Comparison of ENCODE assay signal across 28 cellular contexts in genomic region chr3:128313181-128313725, GRCh38.
DNase-seq lines count a peak whose midpoint lies in the region; ATAC-seq and TF ChIP-seq lines count a peak whose summit lies in the region.
"Had no signal": no experiment of that assay in that cellular context is flagged by ENCODE, and none has a peak within 500 bp of the region (broad histone marks: within the 10 kb centered on the region; RNA-seq: fewer than 3 reads in every experiment).

No MANE protein-coding gene starts in this region.

- H3K4me3 ChIP-seq in tibial nerve = no peak overlapping the region
- H3K4me3 ChIP-seq: dorsolateral prefrontal cortex, gastroesophageal sphincter, GM12878, thyroid gland had no signal

- TF ChIP-seq POLR2A in tibial nerve (IDR thresholded peaks at IDR 0.05) = no peak

- TF ChIP-seq CTCF in tibial nerve (IDR thresholded peaks at IDR 0.05) = no peak

- peaks cover 0 to 33% (median 0%) of the 10 kb centered on the region in 3 donors for H3K36me3 ChIP-seq in tibial nerve
- H3K36me3 ChIP-seq: thyroid gland had no signal

- no peaks in the 10 kb centered on the region for H3K9me3 ChIP-seq in tibial nerve
- H3K9me3 ChIP-seq: gastroesophageal sphincter, thyroid gland had no signal

- 93 to 94% methylated on average over 4 to 5 of the region's 5 CpGs for WGBS in tibial nerve, 2 donors

- peak overlapping the region in 6 of 10 donors; percentile 15 to 70 (median 48) for H3K27ac Mint-ChIP-seq in naive thymus-derived CD8-positive, alpha-beta T cell
- H3K27ac Mint-ChIP-seq: activated T-helper 1 cell treated with anti-CD3 and anti-CD28 coated beads, Interleukin-12 subunit alpha, Interleukin-12 subunit beta, Interleukin-2, Interleukin-4 antibody, amounts not matched to agents 30 ng/mL and 10 ng/mL and 1 ng/mL, durations not matched to agents 14 hours and 24 hours and 36 hours; progenitor cell of endocrine pancreas had no signal

- peaks cover 0 to 18% (median 0%) of the 10 kb centered on the region in 4 donors for H3K4me1 ChIP-seq in tibial nerve

- H3K36me3 Mint-ChIP-seq in naive thymus-derived CD8-positive, alpha-beta T cell = peaks cover 0 to 18% (median 6%) of the 10 kb centered on the region in 3 donors
- H3K36me3 Mint-ChIP-seq: brain had no signal

- no peaks in the 10 kb centered on the region for H3K27me3 Mint-ChIP-seq in naive thymus-derived CD8-positive, alpha-beta T cell
- H3K27me3 Mint-ChIP-seq: brain had no signal

- H3K4me1 Mint-ChIP-seq in naive thymus-derived CD8-positive, alpha-beta T cell = peaks cover 36 to 76% (median 59%) of the 10 kb centered on the region in 4 donors

- TF ChIP-seq EP300 in tibial nerve (IDR thresholded peaks at IDR 0.05) = no peak

- no peak overlapping the region for H3K27ac ChIP-seq in tibial nerve
- H3K27ac ChIP-seq: dorsolateral prefrontal cortex, gastroesophageal sphincter had no signal

- DNase-seq in Ammon's horn (ENCODE audit: low spot score) (peak; percentile 18), D341Med (ENCODE audit: low spot score) (peak; percentile 10), ecto neural progenitor cell (ENCODE audit: low spot score) (peak; percentile 32), tibial nerve (ENCODE audit: low spot score in 2 of 2) (no peak), NCI-H128 (lab: John Stamatoyannopoulos, UW; ENCODE audit: unreplicated experiment) (no peak)
- peak in 2 of 10 donors; percentile 6 to 50 for DNase-seq in naive thymus-derived CD8-positive, alpha-beta T cell
- DNase-seq: activated naive CD4-positive, alpha-beta T cell treated with anti-CD3 and anti-CD28 coated beads, Interleukin-2, amount 50 U/mL, for 16 hours; amniotic stem cell; cerebellar nuclear complex; DMS153; HCEC 1CT; Kasumi-1; mammary epithelial cell; NCI-H1436; NCI-H226; PC-3; Right ventricle myocardium superior; stimulated activated CD4-positive, alpha-beta T cell treated with anti-CD3 and anti-CD28 coated beads, Interleukin-4, amount 100 ng/mL, for 1 hour; thyroid gland had no signal

- H3K27me3 ChIP-seq in tibial nerve = no peaks in the 10 kb centered on the region
- H3K27me3 ChIP-seq: dorsolateral prefrontal cortex, gastroesophageal sphincter, thyroid gland had no signal

- POLR2A ChIA-PET in naive thymus-derived CD8-positive, alpha-beta T cell (lab: Charles Lee) = interaction anchor here (1.5 to 2.3 kb wide), 2 partner anchors 12 to 17 kb away, joined by 5 to 10 read pairs; no protein-coding TSS in a partner anchor

- no peaks in the 10 kb centered on the region for H3K9me3 Mint-ChIP-seq in naive thymus-derived CD8-positive, alpha-beta T cell
- H3K9me3 Mint-ChIP-seq: activated T-helper 1 cell treated with anti-CD3 and anti-CD28 coated beads, Interleukin-12 subunit alpha, Interleukin-12 subunit beta, Interleukin-2, Interleukin-4 antibody, amounts not matched to agents 30 ng/mL and 10 ng/mL and 1 ng/mL, durations not matched to agents 14 hours and 24 hours and 36 hours; brain had no signal

- H3K4me3 Mint-ChIP-seq in naive thymus-derived CD8-positive, alpha-beta T cell = no peak overlapping the region
- H3K4me3 Mint-ChIP-seq: activated T-helper 1 cell treated with anti-CD3 and anti-CD28 coated beads, Interleukin-12 subunit alpha, Interleukin-12 subunit beta, Interleukin-2, Interleukin-4 antibody, amounts not matched to agents 30 ng/mL and 10 ng/mL and 1 ng/mL, durations not matched to agents 14 hours and 24 hours and 36 hours; brain had no signal

- ATAC-seq in naive thymus-derived CD8-positive, alpha-beta T cell = no peak
- ATAC-seq in HG02759 (IDR thresholded peaks at IDR 0.05; ENCODE audit: unreplicated experiment) (no peak), HG02571 (IDR thresholded peaks at IDR 0.05; ENCODE audit: unreplicated experiment) (no peak)
- ATAC-seq: gastroesophageal sphincter, GM12878, HepG2, PC-3 had no signal

Comparison
In these comparisons a context has a peak if more than half of its experiments do, and no peak if none do; other contexts are left out.
1. DNase-seq: peak in Ammon's horn (single experiment), D341Med (single experiment) and ecto neural progenitor cell (single experiment); none in tibial nerve (0 of 2) and NCI-H128 (single experiment).